Comparison of ENCODE assay signal across 1 cellular context in the genomic region with DNA sequence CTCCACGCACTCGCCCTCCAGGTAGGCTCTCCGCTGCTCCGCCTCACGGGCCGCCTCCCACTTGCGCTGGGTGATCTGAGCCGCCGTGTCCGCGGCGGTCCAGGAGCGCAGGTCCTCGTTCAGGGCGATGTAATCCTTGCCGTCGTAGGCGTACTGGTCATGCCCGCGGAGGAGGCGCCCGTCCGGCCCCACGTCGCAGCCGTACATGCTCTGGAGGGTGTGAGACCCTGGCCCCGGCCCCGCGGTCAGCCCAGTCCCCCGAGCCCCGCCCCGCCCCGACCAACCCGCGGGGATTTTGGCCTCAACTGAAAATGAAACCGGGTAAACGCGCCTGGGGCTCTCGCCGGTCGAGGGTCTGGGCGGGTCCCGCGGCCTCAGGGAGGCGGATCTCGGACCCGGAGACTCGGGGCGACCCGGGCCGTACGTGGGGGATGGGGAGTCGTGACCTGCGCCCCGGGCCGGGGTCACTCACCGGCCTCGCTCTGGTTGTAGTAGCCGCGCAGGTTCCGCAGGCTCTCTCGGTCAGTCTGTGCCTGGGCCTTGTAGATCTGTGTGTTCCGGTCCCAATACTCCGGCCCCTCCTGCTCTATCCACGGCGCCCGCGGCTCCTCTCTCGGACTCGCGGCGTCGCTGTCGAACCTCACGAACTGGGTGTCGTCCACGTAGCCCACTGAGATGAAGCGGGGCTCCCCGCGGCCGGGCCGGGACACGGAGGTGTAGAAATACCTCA.
TF ChIP-seq lines count a peak whose summit lies in the region.

No MANE protein-coding gene starts in this region.

TF ChIP-seq in GM12878, 131 proteins besides CTCF, POLR2A, EP300 and RAD21 (continued from another document):
- TF ChIP-seq, protein P1, sequence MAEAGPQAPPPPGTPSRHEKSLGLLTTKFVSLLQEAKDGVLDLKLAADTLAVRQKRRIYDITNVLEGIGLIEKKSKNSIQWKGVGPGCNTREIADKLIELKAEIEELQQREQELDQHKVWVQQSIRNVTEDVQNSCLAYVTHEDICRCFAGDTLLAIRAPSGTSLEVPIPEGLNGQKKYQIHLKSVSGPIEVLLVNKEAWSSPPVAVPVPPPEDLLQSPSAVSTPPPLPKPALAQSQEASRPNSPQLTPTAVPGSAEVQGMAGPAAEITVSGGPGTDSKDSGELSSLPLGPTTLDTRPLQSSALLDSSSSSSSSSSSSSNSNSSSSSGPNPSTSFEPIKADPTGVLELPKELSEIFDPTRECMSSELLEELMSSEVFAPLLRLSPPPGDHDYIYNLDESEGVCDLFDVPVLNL (IDR thresholded peaks at IDR 0.05; ENCODE audit: low read depth, low read length): no peak
- TF ChIP-seq SMC3 (IDR thresholded peaks at IDR 0.05; ENCODE audit: borderline replicate concordance, low read length): no peak
- TF ChIP-seq NFIC (IDR thresholded peaks at IDR 0.05; ENCODE audit: low read depth, low read length): no peak
- no peak for TF ChIP-seq TCF7 (IDR thresholded peaks at IDR 0.05; ENCODE audit: borderline replicate concordance)
- no peak for TF ChIP-seq JUNB (IDR thresholded peaks at IDR 0.05)
- peak; percentile 24; the same call in 1 of the 2 replicates for TF ChIP-seq POLR2AphosphoS5 (IDR thresholded peaks at IDR 0.05; ENCODE audit: low read length)
- no peak for TF ChIP-seq DPF2 (IDR thresholded peaks at IDR 0.05)
- TF ChIP-seq ZNF384 (IDR thresholded peaks at IDR 0.05; ENCODE audit: borderline replicate concordance, low read depth, low read length): no peak
- TF ChIP-seq SUPT20H (IDR thresholded peaks at IDR 0.05; ENCODE audit: borderline replicate concordance, control insufficient read depth, low read depth, low read length): no peak
- no peak for TF ChIP-seq CREB1 (IDR thresholded peaks at IDR 0.05; ENCODE audit: low read depth)
- TF ChIP-seq TAF1 (IDR thresholded peaks at IDR 0.05; ENCODE audit: borderline replicate concordance, low read depth, low read length): no peak
- TF ChIP-seq CREM (IDR thresholded peaks at IDR 0.05; ENCODE audit: low read depth): no peak
- TF ChIP-seq CBFB (IDR thresholded peaks at IDR 0.05; ENCODE audit: low read depth): no peak
- no peak; the same call in 1 of the 2 replicates for TF ChIP-seq SMARCA5 (IDR thresholded peaks at IDR 0.05)
- no peak for TF ChIP-seq ZNF217 (IDR thresholded peaks at IDR 0.05)
- TF ChIP-seq, protein P2, sequence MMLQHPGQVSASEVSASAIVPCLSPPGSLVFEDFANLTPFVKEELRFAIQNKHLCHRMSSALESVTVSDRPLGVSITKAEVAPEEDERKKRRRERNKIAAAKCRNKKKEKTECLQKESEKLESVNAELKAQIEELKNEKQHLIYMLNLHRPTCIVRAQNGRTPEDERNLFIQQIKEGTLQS (IDR thresholded peaks at IDR 0.05; ENCODE audit: borderline replicate concordance, extremely low read depth, low read depth, low read length): no peak
- no peak for TF ChIP-seq NFXL1 (IDR thresholded peaks at IDR 0.05; ENCODE audit: borderline replicate concordance)
- TF ChIP-seq YY1 (IDR thresholded peaks at IDR 0.05; ENCODE audit: low read depth, low read length): no peak
- TF ChIP-seq SIX5 (IDR thresholded peaks at IDR 0.05; ENCODE audit: low read depth, low read length, severe bottlenecking): no peak
- TF ChIP-seq SREBF1 (IDR thresholded peaks at IDR 0.05; ENCODE audit: low read length): no peak
- no peak for TF ChIP-seq HDAC2 (IDR thresholded peaks at IDR 0.05)
- TF ChIP-seq NR2F1 (conservative IDR thresholded peaks at IDR 0.05): peak; percentile 57
- TF ChIP-seq GATAD2B (conservative IDR thresholded peaks at IDR 0.05; ENCODE audit: low read depth): no peak
- no peak for TF ChIP-seq HDAC6 (IDR thresholded peaks at IDR 0.05; ENCODE audit: unreplicated experiment)
- TF ChIP-seq RUNX3 (IDR thresholded peaks at IDR 0.05; ENCODE audit: low read length): 0 out of 2 replicates have a peak, but pooled peaks have one; percentile 9
- TF ChIP-seq FOXM1 (IDR thresholded peaks at IDR 0.05; ENCODE audit: low read depth, low read length): no peak
- no peak for TF ChIP-seq RB1 (IDR thresholded peaks at IDR 0.05; ENCODE audit: borderline replicate concordance)
- TF ChIP-seq, protein P3, sequence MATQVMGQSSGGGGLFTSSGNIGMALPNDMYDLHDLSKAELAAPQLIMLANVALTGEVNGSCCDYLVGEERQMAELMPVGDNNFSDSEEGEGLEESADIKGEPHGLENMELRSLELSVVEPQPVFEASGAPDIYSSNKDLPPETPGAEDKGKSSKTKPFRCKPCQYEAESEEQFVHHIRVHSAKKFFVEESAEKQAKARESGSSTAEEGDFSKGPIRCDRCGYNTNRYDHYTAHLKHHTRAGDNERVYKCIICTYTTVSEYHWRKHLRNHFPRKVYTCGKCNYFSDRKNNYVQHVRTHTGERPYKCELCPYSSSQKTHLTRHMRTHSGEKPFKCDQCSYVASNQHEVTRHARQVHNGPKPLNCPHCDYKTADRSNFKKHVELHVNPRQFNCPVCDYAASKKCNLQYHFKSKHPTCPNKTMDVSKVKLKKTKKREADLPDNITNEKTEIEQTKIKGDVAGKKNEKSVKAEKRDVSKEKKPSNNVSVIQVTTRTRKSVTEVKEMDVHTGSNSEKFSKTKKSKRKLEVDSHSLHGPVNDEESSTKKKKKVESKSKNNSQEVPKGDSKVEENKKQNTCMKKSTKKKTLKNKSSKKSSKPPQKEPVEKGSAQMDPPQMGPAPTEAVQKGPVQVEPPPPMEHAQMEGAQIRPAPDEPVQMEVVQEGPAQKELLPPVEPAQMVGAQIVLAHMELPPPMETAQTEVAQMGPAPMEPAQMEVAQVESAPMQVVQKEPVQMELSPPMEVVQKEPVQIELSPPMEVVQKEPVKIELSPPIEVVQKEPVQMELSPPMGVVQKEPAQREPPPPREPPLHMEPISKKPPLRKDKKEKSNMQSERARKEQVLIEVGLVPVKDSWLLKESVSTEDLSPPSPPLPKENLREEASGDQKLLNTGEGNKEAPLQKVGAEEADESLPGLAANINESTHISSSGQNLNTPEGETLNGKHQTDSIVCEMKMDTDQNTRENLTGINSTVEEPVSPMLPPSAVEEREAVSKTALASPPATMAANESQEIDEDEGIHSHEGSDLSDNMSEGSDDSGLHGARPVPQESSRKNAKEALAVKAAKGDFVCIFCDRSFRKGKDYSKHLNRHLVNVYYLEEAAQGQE (IDR thresholded peaks at IDR 0.05; ENCODE audit: low read depth, low read length): no peak
TF ChIP-seq in GM12878: peak in this region for 9.
